2 cellular contexts compared by ENCODE assay signal in the genomic region with DNA sequence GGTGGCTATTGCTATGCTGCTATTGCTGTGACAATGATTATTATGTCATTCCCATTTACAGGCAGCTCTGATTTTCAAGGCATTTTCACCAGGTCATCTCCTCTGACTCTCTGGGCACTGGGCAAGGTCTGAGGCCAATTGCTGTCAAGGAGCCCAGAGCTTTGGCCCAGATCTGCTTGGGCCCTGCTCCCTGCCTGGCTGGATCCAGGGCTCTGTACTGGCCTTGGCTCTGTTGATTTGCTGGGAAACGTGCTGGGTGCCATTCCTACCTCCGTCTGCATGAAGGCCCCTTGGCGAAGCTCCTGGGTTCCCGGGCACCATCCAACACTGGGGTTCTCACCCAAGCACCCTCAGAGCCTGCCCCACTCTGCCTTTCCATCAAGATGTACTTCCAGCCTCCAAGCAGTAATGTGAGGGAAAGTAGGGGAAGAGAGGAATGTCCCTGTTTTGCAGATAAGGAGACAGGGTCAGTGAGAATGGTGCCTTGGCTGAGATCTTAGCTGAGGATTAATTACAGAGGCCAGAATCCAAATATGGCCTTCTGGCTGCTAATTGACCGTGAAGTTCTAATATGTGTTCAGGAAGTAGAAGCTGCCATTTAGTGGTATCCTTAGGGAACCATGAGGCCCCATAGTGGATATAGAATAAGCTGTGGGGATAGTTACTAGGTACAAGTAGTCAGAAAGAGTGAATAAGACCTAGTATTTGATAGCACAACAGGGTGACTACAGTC.
TF ChIP-seq lines count a peak whose summit lies in the region.

No MANE protein-coding gene starts in this region.

TF ChIP-seq in H1, 55 proteins besides CTCF, POLR2A, EP300 and RAD21:
- TF ChIP-seq ZNF274 (IDR thresholded peaks at IDR 0.05; ENCODE audit: borderline replicate concordance, extremely low read depth, low read length) (no peak), TAF1 (IDR thresholded peaks at IDR 0.05; ENCODE audit: low read depth, low read length) (no peak), SP2 (IDR thresholded peaks at IDR 0.05; ENCODE audit: low read length) (no peak), EGR1 (IDR thresholded peaks at IDR 0.05; ENCODE audit: borderline replicate concordance, low read depth, low read length) (no peak), HDAC2 (IDR thresholded peaks at IDR 0.05; ENCODE audit: borderline replicate concordance in 1 of 2, low read depth in 2 of 2, low read length in 2 of 2) (no peak), SIRT6 (IDR thresholded peaks at IDR 0.05; ENCODE audit: low read length) (no peak), ATF3 (IDR thresholded peaks at IDR 0.05; ENCODE audit: insufficient read depth, low read depth, low read length) (no peak), SP1 (IDR thresholded peaks at IDR 0.05; ENCODE audit: low read depth, low read length) (no peak), FOSL1 (IDR thresholded peaks at IDR 0.05; ENCODE audit: insufficient read depth, low read depth, low read length) (no peak), CEBPB (IDR thresholded peaks at IDR 0.05; ENCODE audit: low read depth, low read length) (no peak), BCL11A (IDR thresholded peaks at IDR 0.05; ENCODE audit: low read depth in 2 of 2, low read length in 2 of 2) (no peak)
- TF ChIP-seq, protein P1, sequence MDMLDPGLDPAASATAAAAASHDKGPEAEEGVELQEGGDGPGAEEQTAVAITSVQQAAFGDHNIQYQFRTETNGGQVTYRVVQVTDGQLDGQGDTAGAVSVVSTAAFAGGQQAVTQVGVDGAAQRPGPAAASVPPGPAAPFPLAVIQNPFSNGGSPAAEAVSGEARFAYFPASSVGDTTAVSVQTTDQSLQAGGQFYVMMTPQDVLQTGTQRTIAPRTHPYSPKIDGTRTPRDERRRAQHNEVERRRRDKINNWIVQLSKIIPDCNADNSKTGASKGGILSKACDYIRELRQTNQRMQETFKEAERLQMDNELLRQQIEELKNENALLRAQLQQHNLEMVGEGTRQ (IDR thresholded peaks at IDR 0.05; ENCODE audit: low read length): no peak

TF ChIP-seq in SK-N-SH, 30 proteins besides CTCF, POLR2A, EP300 and RAD21:
- no peak for TF ChIP-seq MEF2A (IDR thresholded peaks at IDR 0.05; ENCODE audit: borderline replicate concordance, low read depth)
- no peak for TF ChIP-seq FOXJ3 (CRISPR knock-in tag; IDR thresholded peaks at IDR 0.05)
- TF ChIP-seq USF1 (IDR thresholded peaks at IDR 0.05; ENCODE audit: borderline replicate concordance, low read depth): no peak
- TF ChIP-seq, protein P2, sequence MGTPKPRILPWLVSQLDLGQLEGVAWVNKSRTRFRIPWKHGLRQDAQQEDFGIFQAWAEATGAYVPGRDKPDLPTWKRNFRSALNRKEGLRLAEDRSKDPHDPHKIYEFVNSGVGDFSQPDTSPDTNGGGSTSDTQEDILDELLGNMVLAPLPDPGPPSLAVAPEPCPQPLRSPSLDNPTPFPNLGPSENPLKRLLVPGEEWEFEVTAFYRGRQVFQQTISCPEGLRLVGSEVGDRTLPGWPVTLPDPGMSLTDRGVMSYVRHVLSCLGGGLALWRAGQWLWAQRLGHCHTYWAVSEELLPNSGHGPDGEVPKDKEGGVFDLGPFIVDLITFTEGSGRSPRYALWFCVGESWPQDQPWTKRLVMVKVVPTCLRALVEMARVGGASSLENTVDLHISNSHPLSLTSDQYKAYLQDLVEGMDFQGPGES (IDR thresholded peaks at IDR 0.05; ENCODE audit: low read depth, low read length): no peak
- no peak for TF ChIP-seq PBX3 (IDR thresholded peaks at IDR 0.05)
- TF ChIP-seq GABPA (IDR thresholded peaks at IDR 0.05; ENCODE audit: low read depth): no peak
- TF ChIP-seq TCF12 (IDR thresholded peaks at IDR 0.05): no peak
- TF ChIP-seq MXI1 (IDR thresholded peaks at IDR 0.05; ENCODE audit: low read depth, low read length): no peak
- no peak for TF ChIP-seq TEAD4 (IDR thresholded peaks at IDR 0.05; ENCODE audit: borderline replicate concordance, insufficient read depth)
